7 cellular contexts compared by ENCODE assay signal in the genomic region with DNA sequence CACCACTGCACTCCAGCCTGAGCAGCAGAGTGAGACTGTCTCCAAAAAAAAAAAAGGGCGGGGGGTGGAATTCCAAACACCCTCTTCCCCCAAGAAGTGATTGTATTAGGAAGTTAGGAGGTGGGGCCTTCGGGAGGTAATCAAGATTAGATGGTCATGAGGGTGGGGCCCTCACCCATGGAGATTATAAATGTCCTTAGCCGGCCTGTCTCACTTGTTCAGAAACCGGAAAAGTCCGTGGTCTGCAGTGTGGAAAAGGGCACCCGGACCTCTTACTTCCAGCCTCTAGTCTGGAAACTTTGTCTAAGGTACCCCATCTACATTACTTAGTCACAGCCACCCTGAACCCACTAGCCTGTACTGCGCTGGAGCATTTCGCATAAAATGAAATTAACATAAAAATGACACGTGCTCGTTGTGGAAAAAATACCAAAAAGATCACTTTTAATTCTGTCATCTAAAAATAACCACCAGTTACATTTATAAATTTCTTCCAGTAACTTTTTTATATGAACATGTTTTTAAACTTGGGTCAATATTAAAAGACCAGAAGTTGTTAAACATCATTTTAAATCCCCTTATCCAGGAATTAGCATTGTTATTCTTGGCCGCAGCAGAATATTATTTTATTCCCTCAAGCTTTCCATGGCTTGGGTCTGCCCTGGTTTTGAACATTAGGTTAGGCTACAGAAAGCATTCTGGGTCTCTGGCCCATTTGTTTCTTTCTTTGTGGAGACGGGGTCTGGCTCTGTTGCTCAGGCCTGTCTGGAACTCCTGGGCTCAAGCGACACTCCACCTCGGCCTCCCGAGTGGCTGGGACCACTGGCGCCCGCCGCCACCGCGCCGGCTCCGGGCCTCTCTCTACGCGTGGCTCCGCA. TPM values are rescaled to one million over a fixed set of nuclear protein-coding genes. Genes with fewer than 3 reads are reported as not detected.
DNase-seq lines count a peak whose midpoint lies in the region; ATAC-seq and TF ChIP-seq lines count a peak whose summit lies in the region.

No MANE protein-coding gene starts in this region.

- H3K27me3 ChIP-seq in SK-N-SH (ENCODE audit: insufficient read depth) (no peaks in the 10 kb centered on the region), neural cell (ENCODE audit: insufficient read depth, low read depth, low read length) (no peaks in the 10 kb centered on the region)

- TF ChIP-seq CTCF in HEK293 (tag by site-specific recombination; IDR thresholded peaks at IDR 0.05) (no peak), SK-N-SH (IDR thresholded peaks at IDR 0.05) (no peak), neural cell (IDR thresholded peaks at IDR 0.05; ENCODE audit: poor library complexity, severe bottlenecking) (no peak)

- peak overlapping the region; percentile 98 for H3K9ac ChIP-seq in SK-N-SH
- H3K9ac ChIP-seq in neural cell (ENCODE audit: low read length) = peak overlapping the region; percentile 91

- no peaks in the 10 kb centered on the region for H3K9me3 Mint-ChIP-seq in effector memory CD8-positive, alpha-beta T cell

- DNase-seq in SK-N-SH = peak; percentile 11
- DNase-seq in effector memory CD8-positive, alpha-beta T cell = no peak
- no peak for DNase-seq in cortex of kidney (lab: John Stamatoyannopoulos, UW)

- H3K36me3 ChIP-seq in HEK293 (ENCODE audit: control insufficient read depth in 2 of 2, insufficient read depth in 1 of 2, low read length in 2 of 2) (peaks cover 0 to 27% of the 10 kb centered on the region in 2 experiments; a peak in 1 of 3 replicates), SK-N-SH (replicated peaks in 1 of 2; ENCODE audit: control insufficient read depth in 1 of 2, insufficient read depth in 2 of 2, low read length in 1 of 2) (peaks cover 3 to 8% of the 10 kb centered on the region in 2 experiments), neural cell (ENCODE audit: insufficient read depth, low read length) (no peaks in the 10 kb centered on the region)

- POLR2A ChIA-PET in HEK293 (lab: Yijun Ruan, JAX) (interaction anchor here (0.6 to 1.3 kb wide), 5 partner anchors 8 to 1038 kb away, joined by 3 to 11 read pairs (median 3); partner anchors contain the start of gene SECISBP2), SK-N-SH (lab: Yijun Ruan, JAX) (interaction anchor here (0.7 to 1.2 kb wide), 8 partner anchors 9 to 239 kb away, joined by 3 to 10 read pairs (median 3); partner anchors contain the start of genes SECISBP2 and SHC3)

- H3K4me1 ChIP-seq in HEK293 (ENCODE audit: control insufficient read depth, insufficient read depth, low read length) (peaks cover 5% of the 10 kb centered on the region; the same call in 1 of the 2 replicates), SK-N-SH (ENCODE audit: control insufficient read depth in 1 of 2, insufficient read depth in 2 of 2, low read depth in 1 of 2, low read length in 1 of 2) (peaks cover 6 to 16% of the 10 kb centered on the region in 2 experiments; a peak in 3 of 4 replicates)

- CTCF ChIA-PET in HEK293 (lab: Yijun Ruan, JAX) = interaction anchor here (0.6 kb wide), 1 partner anchor 680 kb away, joined by 3 read pairs; no protein-coding TSS in a partner anchor
- CTCF ChIA-PET in SK-N-SH (lab: Yijun Ruan, JAX) = interaction anchor here (0.6 to 1.2 kb wide), 4 partner anchors 9 to 134 kb away, joined by 3 to 5 read pairs (median 3); partner anchors contain the start of gene SECISBP2

- no peaks in the 10 kb centered on the region for H3K9me3 ChIP-seq in HEK293 (ENCODE audit: control insufficient read depth, insufficient read depth, low read depth, low read length)
- no peaks in the 10 kb centered on the region for H3K9me3 ChIP-seq in SK-N-SH
- no peaks in the 10 kb centered on the region for H3K9me3 ChIP-seq in neural cell (ENCODE audit: low read length)

- H3K4me1 Mint-ChIP-seq in effector memory CD8-positive, alpha-beta T cell (ENCODE audit: low read depth in 2 of 2) = peaks cover 7 to 11% of the 10 kb centered on the region in 2 donors

- H3K9me2 ChIP-seq in SK-N-SH (no peaks in the 10 kb centered on the region), neural cell (ENCODE audit: insufficient read depth, low read length) (no peaks in the 10 kb centered on the region)

- H3F3A ChIP-seq in SK-N-SH (replicated peaks; ENCODE audit: insufficient read depth) (peaks cover 14% of the 10 kb centered on the region), neural cell (ENCODE audit: insufficient read depth, low read length, poor library complexity, severe bottlenecking) (peaks cover 5% of the 10 kb centered on the region)

- TF ChIP-seq EP300 in SK-N-SH (IDR thresholded peaks at IDR 0.05; ENCODE audit: borderline replicate concordance in 1 of 2, low read depth in 1 of 2, low read length in 1 of 2) (no peak), neural cell (conservative IDR thresholded peaks at IDR 0.05; ENCODE audit: poor library complexity, severe bottlenecking) (no peak)

- H4K20me1 ChIP-seq in SK-N-SH (ENCODE audit: insufficient read depth) (peaks cover 26% of the 10 kb centered on the region; the same call in 1 of the 2 replicates), neural cell (ENCODE audit: insufficient read depth) (no peaks in the 10 kb centered on the region)

- H3K27ac Mint-ChIP-seq in effector memory CD8-positive, alpha-beta T cell = peak overlapping the region; percentile 98 to 99

- H3K4me2 ChIP-seq in SK-N-SH (peak overlapping the region; percentile 89), neural cell (ENCODE audit: low read length) (peak overlapping the region; percentile 92)

- H3K79me2 ChIP-seq in SK-N-SH (ENCODE audit: insufficient read depth) = peaks cover 48% of the 10 kb centered on the region
- H3K79me2 ChIP-seq in neural cell (replicated peaks; ENCODE audit: insufficient read depth, low read length) = peaks cover 35% of the 10 kb centered on the region

- H3K4me3 Mint-ChIP-seq in effector memory CD8-positive, alpha-beta T cell = peak overlapping the region; percentile 84 to 85

- WGBS in SK-N-SH (ENCODE audit: low lambda C conversion rate) = 45% methylated on average over 12 of the region's 25 CpGs

- H2AFZ ChIP-seq in SK-N-SH (ENCODE audit: low read depth) = no peak overlapping the region
- H2AFZ ChIP-seq in neural cell (ENCODE audit: low read depth, low read length) = peak overlapping the region; percentile 61

- peak overlapping the region; percentile 77 for H3K4me3 ChIP-seq in HEK293 (ENCODE audit: low read depth, low read length)
- peak overlapping the region; percentile 69 to 82 for H3K4me3 ChIP-seq in SK-N-SH (ENCODE audit: low read depth in 2 of 2, low read length in 1 of 2)
- H3K4me3 ChIP-seq in neural cell (ENCODE audit: low read length) = peak overlapping the region; percentile 74

- H3K27me3 Mint-ChIP-seq in effector memory CD8-positive, alpha-beta T cell = no peaks in the 10 kb centered on the region

- TF ChIP-seq RAD21 in SK-N-SH (IDR thresholded peaks at IDR 0.05; ENCODE audit: low read length) (no peak), neural cell (conservative IDR thresholded peaks at IDR 0.05) (no peak)

- peaks cover 15% of the 10 kb centered on the region for H3K36me3 Mint-ChIP-seq in effector memory CD8-positive, alpha-beta T cell (ENCODE audit: insufficient read depth)

- ATAC-seq in effector memory CD8-positive, alpha-beta T cell (replicated peaks) = no peak
- no peak for ATAC-seq in HG03196 (IDR thresholded peaks at IDR 0.05; ENCODE audit: unreplicated experiment)
- ATAC-seq in GM18861 (IDR thresholded peaks at IDR 0.05; ENCODE audit: unreplicated experiment) = no peak

- H3K27ac ChIP-seq in HEK293 (ENCODE audit: extremely low read depth, low read depth, low read length) (peak overlapping the region; percentile 94), SK-N-SH (ENCODE audit: low read depth in 2 of 2, low read length in 1 of 2) (peak overlapping the region; percentile 96 to 98), neural cell (ENCODE audit: low read length) (peak overlapping the region; percentile 96)

TF ChIP-seq in HEK293, 187 proteins besides CTCF, POLR2A, EP300 and RAD21 (continues in another document):
- peak; percentile 27; the same call in 1 of the 2 replicates for TF ChIP-seq KLF1 (tag by site-specific recombination; IDR thresholded peaks at IDR 0.05)
- no peak for TF ChIP-seq ZNF670 (tag by site-specific recombination; IDR thresholded peaks at IDR 0.05; ENCODE audit: low read depth)
- TF ChIP-seq PRDM1 (tag by site-specific recombination; IDR thresholded peaks at IDR 0.05) = no peak

TF ChIP-seq in SK-N-SH, 30 proteins besides CTCF, POLR2A, EP300 and RAD21 (continues in another document):
- TF ChIP-seq PBX3 (IDR thresholded peaks at IDR 0.05) (no peak), GABPA (IDR thresholded peaks at IDR 0.05; ENCODE audit: low read depth) (no peak), NRF1 (IDR thresholded peaks at IDR 0.05; ENCODE audit: low read depth, low read length) (no peak)

RNA-seq across cellular contexts. Expression of gene CKS2, which starts 1.1 kb away (rescaled TPM):
- polyA plus RNA-seq in SK-N-SH (2012; rRNA removed) (277 and 362 TPM in 2 replicates), neural cell (40.2 and 48.5 TPM in 2 replicates)
- polyA plus RNA-seq in SK-N-SH (2012; cell fraction: cytosol; rRNA removed) = 390 and 408 TPM in 2 replicates
- 109 and 119 TPM in 2 replicates for polyA plus RNA-seq in SK-N-SH (2012; cell fraction: nucleus; rRNA removed)
- polyA minus RNA-seq in neural cell = 20.8 and 22.9 TPM in 2 replicates

RNA-seq across cellular contexts. Expression of gene SECISBP2, which starts 8.5 kb away (rescaled TPM):
- polyA plus RNA-seq in SK-N-SH (2012; rRNA removed) (21.2 and 28.4 TPM in 2 replicates), neural cell (116 and 121 TPM in 2 replicates)
- polyA plus RNA-seq in SK-N-SH (2012; cell fraction: cytosol; rRNA removed) = 20.7 and 21.4 TPM in 2 replicates
- 54.8 and 77.7 TPM in 2 replicates for polyA plus RNA-seq in SK-N-SH (2012; cell fraction: nucleus; rRNA removed)
- 125 and 141 TPM in 2 replicates for polyA minus RNA-seq in neural cell
